Comparison of ENCODE assay signal across 16 cellular contexts in the genomic region with DNA sequence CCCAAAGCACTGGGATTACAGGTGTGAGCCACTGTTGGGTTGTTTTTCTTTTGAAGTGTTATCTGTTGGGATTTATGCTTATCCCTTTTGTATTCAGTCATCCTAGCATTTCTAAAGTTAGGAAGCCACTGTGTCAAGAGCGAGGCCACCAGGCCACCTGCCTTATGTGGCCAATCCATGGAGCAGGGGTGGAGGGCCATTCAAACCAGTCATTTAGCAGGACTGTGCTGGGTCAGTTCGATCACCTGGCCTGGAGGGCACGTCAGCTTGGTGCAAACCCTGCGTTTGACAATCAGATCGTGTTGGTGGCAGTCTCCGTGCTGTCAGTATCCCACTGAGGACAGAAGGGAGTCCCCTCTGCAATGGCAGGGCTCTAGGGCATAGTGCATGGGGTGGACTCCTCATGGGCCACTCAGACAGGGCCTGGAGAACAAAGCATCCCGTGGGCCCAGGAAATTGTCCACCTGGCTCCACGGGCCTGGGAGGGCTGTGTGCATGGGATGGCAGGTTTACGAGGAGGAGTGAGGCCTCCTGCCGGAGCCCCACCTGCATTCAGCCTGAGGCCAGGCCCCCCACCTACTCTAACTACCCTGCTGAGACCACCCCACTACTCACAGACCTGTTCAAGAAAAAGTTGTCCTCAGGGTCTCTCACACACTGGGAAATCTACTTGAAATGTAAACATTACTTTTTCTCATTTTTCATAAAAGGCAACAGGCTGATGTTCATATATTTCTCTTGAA.
DNase-seq lines count a peak whose midpoint lies in the region; ATAC-seq and TF ChIP-seq lines count a peak whose summit lies in the region.
"Had no signal": no experiment of that assay in that cellular context is flagged by ENCODE, and none has a peak within 500 bp of the region (broad histone marks: within the 10 kb centered on the region; RNA-seq: fewer than 3 reads in every experiment).

No MANE protein-coding gene starts in this region.

- H3K27ac ChIP-seq in RWPE1 (peak overlapping the region; percentile 18; the same call in 1 of the 2 replicates), substantia nigra (ENCODE audit: low read depth, low read length, poor library complexity, severe bottlenecking) (peak overlapping the region; percentile 36)
- H3K27ac ChIP-seq in naive thymus-derived CD4-positive, alpha-beta T cell (ENCODE audit: low read depth, low read length) = no peak overlapping the region

- no peaks in the 10 kb centered on the region for H3K27me3 ChIP-seq in naive thymus-derived CD4-positive, alpha-beta T cell (ENCODE audit: control insufficient read depth in 2 of 2, insufficient read depth in 2 of 2, low read length in 2 of 2)

- H3K4me3 Mint-ChIP-seq in activated T-cell treated with anti-CD3 and anti-CD28 coated beads, Interleukin-2, amount 50 U/mL, for 24 hours = no peak overlapping the region
- no peak overlapping the region for H3K4me3 Mint-ChIP-seq in memory B cell
- no peak overlapping the region for H3K4me3 Mint-ChIP-seq in naive thymus-derived CD4-positive, alpha-beta T cell
- H3K4me3 Mint-ChIP-seq: H9, IgD-negative memory B cell had no signal

- peaks cover 48% of the 10 kb centered on the region for H3K36me3 Mint-ChIP-seq in activated T-cell treated with anti-CD3 and anti-CD28 coated beads, Interleukin-2, amount 50 U/mL, for 24 hours (ENCODE audit: low read depth)
- peaks cover 18% of the 10 kb centered on the region for H3K36me3 Mint-ChIP-seq in memory B cell
- peaks cover 6 to 43% (median 29%) of the 10 kb centered on the region in 5 donors for H3K36me3 Mint-ChIP-seq in naive thymus-derived CD4-positive, alpha-beta T cell

- CTCF ChIA-PET in RWPE1 (lab: Yijun Ruan, JAX) = no interaction called here
- CTCF ChIA-PET in naive thymus-derived CD4-positive, alpha-beta T cell (lab: Charles Lee) = interaction anchor here (0.6 kb wide), 1 partner anchor 257 kb away, joined by 3 read pairs; no protein-coding TSS in a partner anchor

- H3K4me1 ChIP-seq in naive thymus-derived CD4-positive, alpha-beta T cell (ENCODE audit: control insufficient read depth in 2 of 2, insufficient read depth in 2 of 2, low read length in 2 of 2) = no peaks in the 10 kb centered on the region

- POLR2A ChIA-PET in RWPE1 (lab: Yijun Ruan, JAX; ENCODE audit: low non-redundant PET) = no interaction called here
- POLR2A ChIA-PET in naive thymus-derived CD4-positive, alpha-beta T cell (lab: Charles Lee) = no interaction called here

- no peak for DNase-seq in activated T-cell treated with anti-CD3 and anti-CD28 coated beads, Interleukin-2, amount 50 U/mL, for 24 hours
- DNase-seq in activated T-cell treated with anti-CD3 and anti-CD28 coated beads, Interleukin-2, amount 50 U/mL, for 1 hour = no peak
- DNase-seq in RWPE1 (ENCODE audit: low spot score) = no peak
- no peak for DNase-seq in memory B cell (ENCODE audit: low spot score in 2 of 2)
- DNase-seq in substantia nigra (lab: John Stamatoyannopoulos, UW) = no peak
- no peak for DNase-seq in naive thymus-derived CD4-positive, alpha-beta T cell
- DNase-seq in stimulated activated naive CD4-positive, alpha-beta T cell treated with Interleukin-2 at 50 U/mL for 16 hours (lab: John Stamatoyannopoulos, UW) = no peak
- no peak for DNase-seq in KG1 (lab: John Stamatoyannopoulos, UW)
- DNase-seq: CD4-positive, alpha-beta memory T cell; DMS79; H9; NCI-H187; NCI-H226; NCI-H524 treated with DMSO at 0.1 percent for 48 hours had no signal

- intact Hi-C loops in naive thymus-derived CD4-positive, alpha-beta T cell (cut with micrococcal nuclease) = no loop called here

- no peak overlapping the region for H3K4me3 ChIP-seq in naive thymus-derived CD4-positive, alpha-beta T cell (ENCODE audit: low read length)

- no peak for TF ChIP-seq CTCF in RWPE1 (conservative IDR thresholded peaks at IDR 0.05; ENCODE audit: low read depth)

- peak overlapping the region; percentile 6 for H3K27ac Mint-ChIP-seq in activated T-cell treated with anti-CD3 and anti-CD28 coated beads, Interleukin-2, amount 50 U/mL, for 24 hours
- H3K27ac Mint-ChIP-seq in memory B cell = peak overlapping the region; percentile 38
- H3K27ac Mint-ChIP-seq in naive thymus-derived CD4-positive, alpha-beta T cell = peak overlapping the region in 2 of 9 donors; percentile 24 to 63

- H3K4me1 Mint-ChIP-seq in activated T-cell treated with anti-CD3 and anti-CD28 coated beads, Interleukin-2, amount 50 U/mL, for 24 hours (ENCODE audit: low read depth) = no peaks in the 10 kb centered on the region
- H3K4me1 Mint-ChIP-seq in memory B cell = peaks cover 5% of the 10 kb centered on the region
- H3K4me1 Mint-ChIP-seq in naive thymus-derived CD4-positive, alpha-beta T cell = peaks cover 0 to 8% (median 4%) of the 10 kb centered on the region in 7 donors

- H3K9me3 ChIP-seq in naive thymus-derived CD4-positive, alpha-beta T cell (ENCODE audit: control insufficient read depth in 2 of 3, low read length in 3 of 3) = no peaks in the 10 kb centered on the region

- H3K9me3 Mint-ChIP-seq in activated T-cell treated with anti-CD3 and anti-CD28 coated beads, Interleukin-2, amount 50 U/mL, for 24 hours = no peaks in the 10 kb centered on the region
- H3K9me3 Mint-ChIP-seq in memory B cell = no peaks in the 10 kb centered on the region
- no peaks in the 10 kb centered on the region for H3K9me3 Mint-ChIP-seq in naive thymus-derived CD4-positive, alpha-beta T cell
- H3K9me3 Mint-ChIP-seq: H9, IgD-negative memory B cell had no signal

- H3K36me3 ChIP-seq in naive thymus-derived CD4-positive, alpha-beta T cell (ENCODE audit: control insufficient read depth in 2 of 3, insufficient read depth in 3 of 3, low read length in 3 of 3) = peaks cover 0 to 8% (median 0%) of the 10 kb centered on the region in 3 experiments

- no peak for ATAC-seq in memory B cell (ENCODE audit: low read depth)
- no peak for ATAC-seq in naive thymus-derived CD4-positive, alpha-beta T cell
- ATAC-seq: Panc1 had no signal

- H3K27me3 Mint-ChIP-seq in activated T-cell treated with anti-CD3 and anti-CD28 coated beads, Interleukin-2, amount 50 U/mL, for 24 hours = no peaks in the 10 kb centered on the region
- H3K27me3 Mint-ChIP-seq in memory B cell = no peaks in the 10 kb centered on the region
- no peaks in the 10 kb centered on the region for H3K27me3 Mint-ChIP-seq in naive thymus-derived CD4-positive, alpha-beta T cell
- H3K27me3 Mint-ChIP-seq: CD4-positive, alpha-beta memory T cell; IgD-negative memory B cell had no signal
